ENCODE assay signal across 20 cellular contexts in the genomic region with DNA sequence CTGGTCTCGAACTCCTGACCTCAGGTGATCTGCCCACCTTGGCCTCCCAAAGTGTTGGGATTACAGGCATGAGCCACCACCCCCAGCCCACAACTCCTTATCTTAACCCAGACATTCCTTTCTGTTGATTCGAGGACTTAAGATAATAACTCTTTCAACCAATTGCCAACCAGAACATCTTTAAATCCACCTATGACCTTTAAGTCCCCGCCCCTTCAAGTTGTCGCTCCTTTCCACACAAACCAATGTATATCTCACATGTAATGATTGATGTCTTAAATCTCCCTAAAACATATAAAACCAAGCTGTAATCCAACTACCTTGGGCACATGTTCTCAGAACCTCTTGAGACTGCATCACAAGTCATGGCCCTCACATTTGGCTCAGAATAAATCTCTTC. TPM values are rescaled to one million over a fixed set of nuclear protein-coding genes. Genes with fewer than 3 reads are reported as not detected.
DNase-seq lines count a peak whose midpoint lies in the region; ATAC-seq, FAIRE-seq and TF ChIP-seq lines count a peak whose summit lies in the region.
"Had no signal": no experiment of that assay in that cellular context is flagged by ENCODE, and none has a peak within 500 bp of the region (broad histone marks: within the 10 kb centered on the region; RNA-seq: fewer than 3 reads in every experiment).

No MANE protein-coding gene starts in this region.

- no peak overlapping the region for H3K18ac ChIP-seq in IMR-90 (ENCODE audit: low read depth, low read length)

- BruUV-seq in IMR-90 (replicated peaks; lab: Mats Ljungman, UMichigan), result no TSS peak

- H3K27me3 Mint-ChIP-seq in astrocyte (ENCODE audit: low read depth, unreplicated experiment), result no peaks in the 10 kb centered on the region
- H3K27me3 Mint-ChIP-seq in endothelial cell (ENCODE audit: unreplicated experiment), result peaks cover 8% of the 10 kb centered on the region
- no peaks in the 10 kb centered on the region for H3K27me3 Mint-ChIP-seq in activated T-helper 17 cell treated with anti-CD3 and anti-CD28 coated beads, Interleukin-2, amount 50 U/mL, for 72 hours
- H3K27me3 Mint-ChIP-seq in effector memory CD8-positive, alpha-beta T cell, result no peaks in the 10 kb centered on the region
- H3K27me3 Mint-ChIP-seq: CD4-positive, CD25-positive, alpha-beta regulatory T cell had no signal

- H3K36me3 ChIP-seq in IMR-90 (ENCODE audit: control insufficient read depth, insufficient read depth, low read length), result peaks cover 12% of the 10 kb centered on the region
- H3K36me3 ChIP-seq in astrocyte (ENCODE audit: insufficient read depth, low read length), result peaks cover 6% of the 10 kb centered on the region
- H3K36me3 ChIP-seq: SJCRH30 had no signal

- POLR2A ChIA-PET in IMR-90 (lab: Charles Lee; ENCODE audit: unreplicated experiment), result no interaction called here

- TF ChIP-seq RAD21 in IMR-90 (IDR thresholded peaks at IDR 0.05; ENCODE audit: low read length), result no peak

- H3K9me3 ChIP-seq in IMR-90 (ENCODE audit: control insufficient read depth, insufficient read depth, low read length), result no peaks in the 10 kb centered on the region
- no peaks in the 10 kb centered on the region for H3K9me3 ChIP-seq in astrocyte (ENCODE audit: insufficient read depth, low read depth, low read length)

- WGBS in IMR-90 (ENCODE audit: extremely low coverage in 2 of 2, insufficient read length in 1 of 2), 2 experiments, result 33% methylated on average over 1 of the region's 4 CpGs; no CpG with 5 or more reads in 1 of the 2 experiments

- dilution Hi-C loops in IMR-90 (cut with HindIII; ENCODE audit: low sequenced_read_pairs, unreplicated experiment), result no loop called here

- H2AK5ac ChIP-seq in IMR-90 (ENCODE audit: low read depth, low read length), result no peak overlapping the region

- DNase-seq in IMR-90 (peak; percentile 24), astrocyte (ENCODE audit: low read depth) (peak; percentile 47), endothelial cell (ENCODE audit: low spot score) (no peak), NCI-H2227 treated with DMSO at 0.1 percent for 48 hours (lab: John Stamatoyannopoulos, UW) (no peak), NCI-H2107 treated with DMSO at 0.1 percent for 48 hours (lab: John Stamatoyannopoulos, UW; ENCODE audit: unreplicated experiment) (no peak)
- DNase-seq in effector memory CD8-positive, alpha-beta T cell, result no peak
- DNase-seq: CD4-positive, CD25-positive, alpha-beta regulatory T cell; COR-L47; DND-41; H7; KBM-7; MM.1S; NCI-H1048; NCI-H1417 treated with DMSO at 0.1 percent for 48 hours; NCI-H187; NCI-H510A; SJCRH30 had no signal

- no peak overlapping the region for H3K4me2 ChIP-seq in IMR-90 (ENCODE audit: low read depth, low read length)
- no peak overlapping the region for H3K4me2 ChIP-seq in astrocyte (ENCODE audit: low read length)

- peaks cover 5% of the 10 kb centered on the region for H3K79me2 ChIP-seq in astrocyte (ENCODE audit: insufficient read depth, low read length)

- FAIRE-seq in astrocyte (lab: Jason Lieb, UNC), result no peak
- FAIRE-seq: GM12891 had no signal

- H3K79me1 ChIP-seq in IMR-90 (ENCODE audit: low read depth in 1 of 2, low read length in 2 of 2), result peaks cover 11 to 18% of the 10 kb centered on the region in 2 experiments; a peak in 2 of 4 replicates

- H3K14ac ChIP-seq in IMR-90 (replicated peaks; ENCODE audit: low read depth, low read length), result no peak overlapping the region

- H3K9me3 Mint-ChIP-seq in astrocyte (ENCODE audit: unreplicated experiment), result no peaks in the 10 kb centered on the region
- H3K9me3 Mint-ChIP-seq in endothelial cell (ENCODE audit: unreplicated experiment), result no peaks in the 10 kb centered on the region
- no peaks in the 10 kb centered on the region for H3K9me3 Mint-ChIP-seq in activated T-helper 17 cell treated with anti-CD3 and anti-CD28 coated beads, Interleukin-2, amount 50 U/mL, for 72 hours
- no peaks in the 10 kb centered on the region for H3K9me3 Mint-ChIP-seq in effector memory CD8-positive, alpha-beta T cell

- H3K27me3 ChIP-seq in IMR-90 (ENCODE audit: control insufficient read depth, insufficient read depth, low read length), result no peaks in the 10 kb centered on the region
- H3K27me3 ChIP-seq in astrocyte (ENCODE audit: insufficient read depth, low read length), result no peaks in the 10 kb centered on the region
- H3K27me3 ChIP-seq: SJCRH30 had no signal

- no peak overlapping the region for H3K4ac ChIP-seq in IMR-90 (ENCODE audit: low read depth, low read length)

- H3K4me1 ChIP-seq in IMR-90 (ENCODE audit: control insufficient read depth, insufficient read depth, low read length) (no peaks in the 10 kb centered on the region), astrocyte (ENCODE audit: insufficient read depth, low read length) (no peaks in the 10 kb centered on the region)

- no peak overlapping the region for H2BK5ac ChIP-seq in IMR-90 (ENCODE audit: low read depth, low read length, poor library complexity, severe bottlenecking)

- H3K9ac ChIP-seq in IMR-90 (ENCODE audit: low read depth, low read length) (no peak overlapping the region), astrocyte (ENCODE audit: low read length) (no peak overlapping the region)

- peaks cover 29% of the 10 kb centered on the region for H3K4me1 Mint-ChIP-seq in astrocyte (ENCODE audit: low read depth, unreplicated experiment)
- H3K4me1 Mint-ChIP-seq in endothelial cell (ENCODE audit: unreplicated experiment), result peaks cover 36% of the 10 kb centered on the region
- H3K4me1 Mint-ChIP-seq in activated T-helper 17 cell treated with anti-CD3 and anti-CD28 coated beads, Interleukin-2, amount 50 U/mL, for 72 hours, result no peaks in the 10 kb centered on the region
- no peaks in the 10 kb centered on the region for H3K4me1 Mint-ChIP-seq in effector memory CD8-positive, alpha-beta T cell (ENCODE audit: low read depth in 2 of 2)
- H3K4me1 Mint-ChIP-seq: CD4-positive, CD25-positive, alpha-beta regulatory T cell had no signal

- no peak for TF ChIP-seq POLR2A in IMR-90 (IDR thresholded peaks at IDR 0.05; ENCODE audit: low read depth, low read length)

- in situ Hi-C loops in IMR-90 (cut with MboI; ENCODE audit: low sequenced_read_pairs), result no loop called here

- no peak overlapping the region for H2BK15ac ChIP-seq in IMR-90 (ENCODE audit: low read depth, low read length)

- CTCF ChIA-PET in IMR-90 (lab: Yijun Ruan, JAX), result no interaction called here

- H2BK20ac ChIP-seq in IMR-90 (ENCODE audit: low read depth, low read length), result no peak overlapping the region

- ATAC-seq in IMR-90 (ENCODE audit: low read depth), result no peak
- no peak for ATAC-seq in activated T-helper 17 cell treated with anti-CD3 and anti-CD28 coated beads, Interleukin-2, amount 50 U/mL, for 72 hours (replicated peaks)
- no peak for ATAC-seq in effector memory CD8-positive, alpha-beta T cell (replicated peaks)

- no peaks in the 10 kb centered on the region for H3K9me1 ChIP-seq in IMR-90 (ENCODE audit: insufficient read depth, low read length)

- H2AK9ac ChIP-seq in IMR-90 (replicated peaks; ENCODE audit: low read depth, low read length, poor library complexity), result no peak overlapping the region

- no peak overlapping the region for H2BK120ac ChIP-seq in IMR-90 (ENCODE audit: low read depth, low read length)

- H3K4me3 Mint-ChIP-seq in astrocyte (ENCODE audit: unreplicated experiment) (no peak overlapping the region), endothelial cell (ENCODE audit: unreplicated experiment) (no peak overlapping the region)
- H3K4me3 Mint-ChIP-seq in activated T-helper 17 cell treated with anti-CD3 and anti-CD28 coated beads, Interleukin-2, amount 50 U/mL, for 72 hours, result no peak overlapping the region
- H3K4me3 Mint-ChIP-seq in effector memory CD8-positive, alpha-beta T cell, result no peak overlapping the region
- H3K4me3 Mint-ChIP-seq: CD4-positive, CD25-positive, alpha-beta regulatory T cell had no signal

- no peak overlapping the region for H3K56ac ChIP-seq in IMR-90 (ENCODE audit: extremely low read depth, insufficient read depth, low read length)

- H3K27ac ChIP-seq in IMR-90 (ENCODE audit: insufficient read depth, low read length), result no peak overlapping the region
- H3K27ac ChIP-seq in astrocyte (ENCODE audit: low read depth, low read length), result no peak overlapping the region
- H3K27ac ChIP-seq: SJCRH30 had no signal

- no peak overlapping the region for H4K5ac ChIP-seq in IMR-90 (ENCODE audit: low read depth, low read length)

- H3K23ac ChIP-seq in IMR-90 (ENCODE audit: low read depth, low read length), result no peak overlapping the region

- intact Hi-C loops in IMR-90 (cut with micrococcal nuclease), result no loop called here

- H3K27ac Mint-ChIP-seq in astrocyte (ENCODE audit: unreplicated experiment) (no peak overlapping the region), endothelial cell (ENCODE audit: unreplicated experiment) (peak overlapping the region; percentile 32)
- H3K27ac Mint-ChIP-seq in activated T-helper 17 cell treated with anti-CD3 and anti-CD28 coated beads, Interleukin-2, amount 50 U/mL, for 72 hours, result no peak overlapping the region
- H3K27ac Mint-ChIP-seq in effector memory CD8-positive, alpha-beta T cell, result no peak overlapping the region

- H4K91ac ChIP-seq in IMR-90 (ENCODE audit: insufficient read depth, low read depth, low read length), result no peak overlapping the region

- H4K8ac ChIP-seq in IMR-90 (ENCODE audit: low read depth in 2 of 2, low read length in 2 of 2), result no peak overlapping the region

- no peak for TF ChIP-seq CTCF in IMR-90 (conservative IDR thresholded peaks at IDR 0.05; ENCODE audit: low read depth, low read length)
- TF ChIP-seq CTCF in astrocyte (IDR thresholded peaks at IDR 0.05; ENCODE audit: insufficient read depth, low read depth, low read length), result no peak
- TF ChIP-seq CTCF in endothelial cell (IDR thresholded peaks at IDR 0.05; ENCODE audit: unreplicated experiment), result no peak

- H3K4me3 ChIP-seq in IMR-90 (ENCODE audit: insufficient read depth, low read depth, low read length), result no peak overlapping the region
- no peak overlapping the region for H3K4me3 ChIP-seq in astrocyte (ENCODE audit: insufficient read depth, low read depth, low read length)
- H3K4me3 ChIP-seq: SJCRH30 had no signal

- H2AFZ ChIP-seq in IMR-90 (replicated peaks; ENCODE audit: low read length, poor library complexity) (no peak overlapping the region), astrocyte (ENCODE audit: low read depth, low read length) (no peak overlapping the region)

- H3K36me3 Mint-ChIP-seq in astrocyte (ENCODE audit: low read depth, unreplicated experiment) (peaks cover 3% of the 10 kb centered on the region), endothelial cell (ENCODE audit: low read depth, unreplicated experiment) (peaks cover 8% of the 10 kb centered on the region)
- H3K36me3 Mint-ChIP-seq in activated T-helper 17 cell treated with anti-CD3 and anti-CD28 coated beads, Interleukin-2, amount 50 U/mL, for 72 hours (ENCODE audit: low read depth), result no peaks in the 10 kb centered on the region
- peaks cover 4% of the 10 kb centered on the region for H3K36me3 Mint-ChIP-seq in effector memory CD8-positive, alpha-beta T cell (ENCODE audit: insufficient read depth)

- H4K20me1 ChIP-seq in IMR-90 (ENCODE audit: insufficient read depth, low read length), result no peaks in the 10 kb centered on the region
- peaks cover 20% of the 10 kb centered on the region for H4K20me1 ChIP-seq in astrocyte (ENCODE audit: insufficient read depth, low read length)

RNA-seq across cellular contexts. Expression of a gene that starts 7.8 kb away (rescaled TPM):
- total RNA-seq in IMR-90 (2012; rRNA removed), result 0.28 and 0.36 TPM in 2 replicates
- 0.40 and 0.65 TPM in 2 replicates for polyA plus RNA-seq in IMR-90 (2012; rRNA removed)
- 0.36 and 0.63 TPM in 2 replicates for polyA plus RNA-seq in IMR-90 (2012; cell fraction: cytosol; rRNA removed)
- 0.29 and 0.38 TPM in 2 replicates for polyA plus RNA-seq in IMR-90 (2012; cell fraction: nucleus; rRNA removed; ENCODE audit: low replicate concordance)
- total RNA-seq in astrocyte, result 0.22 and 0.36 TPM in 2 replicates
- 0.33 TPM for total RNA-seq in endothelial cell (ENCODE audit: unreplicated experiment)
- total RNA-seq in activated T-helper 17 cell treated with anti-CD3 and anti-CD28 coated beads, Interleukin-2, amount 50 U/mL, for 72 hours, result not detected
- total RNA-seq: CD4-positive, CD25-positive, alpha-beta regulatory T cell; H7 had no signal
- polyA plus RNA-seq: CD4-positive, CD25-positive, alpha-beta regulatory T cell had no signal

RNA-seq across cellular contexts. Expression of a gene that starts 19.4 kb away (rescaled TPM):
- 0.36 and 0.56 TPM in 2 replicates for total RNA-seq in IMR-90 (2012; rRNA removed)
- 0.41 and 0.42 TPM in 2 replicates for polyA plus RNA-seq in IMR-90 (2012; rRNA removed)
- polyA plus RNA-seq in IMR-90 (2012; cell fraction: cytosol; rRNA removed), result 0.25 and 0.45 TPM in 2 replicates
- polyA plus RNA-seq in IMR-90 (2012; cell fraction: nucleus; rRNA removed; ENCODE audit: low replicate concordance), result 1.2 and 1.4 TPM in 2 replicates
- total RNA-seq in astrocyte, result 0.23 and 0.31 TPM in 2 replicates
- total RNA-seq in endothelial cell (ENCODE audit: unreplicated experiment), result 0.85 TPM
- total RNA-seq in activated T-helper 17 cell treated with anti-CD3 and anti-CD28 coated beads, Interleukin-2, amount 50 U/mL, for 72 hours, result not detected
- total RNA-seq: CD4-positive, CD25-positive, alpha-beta regulatory T cell; H7 had no signal
- polyA plus RNA-seq: CD4-positive, CD25-positive, alpha-beta regulatory T cell had no signal

RNA-seq across cellular contexts. Expression of a gene that starts 24.7 kb away (rescaled TPM):
- total RNA-seq in IMR-90 (2012; rRNA removed) (not detected in 2 replicates), astrocyte (not detected in 2 replicates), endothelial cell (ENCODE audit: unreplicated experiment) (not detected)
- polyA plus RNA-seq in IMR-90 (2012; rRNA removed), result not detected in 2 replicates
- polyA plus RNA-seq in IMR-90 (2012; cell fraction: cytosol; rRNA removed), result not detected in 2 replicates
- polyA plus RNA-seq in IMR-90 (2012; cell fraction: nucleus; rRNA removed; ENCODE audit: low replicate concordance), result 0.13 and 0.14 TPM in 2 replicates
- not detected for total RNA-seq in activated T-helper 17 cell treated with anti-CD3 and anti-CD28 coated beads, Interleukin-2, amount 50 U/mL, for 72 hours
- total RNA-seq: CD4-positive, CD25-positive, alpha-beta regulatory T cell; H7 had no signal
- polyA plus RNA-seq: BJ; CD4-positive, CD25-positive, alpha-beta regulatory T cell had no signal

Comparison
In these comparisons a context has a peak if more than half of its experiments do, and no peak if none do; other contexts are left out.
1. DNase-seq: peak in IMR-90 (single experiment) and astrocyte (single experiment); none in endothelial cell (single experiment), NCI-H2227 treated with DMSO at 0.1 percent for 48 hours (single experiment), NCI-H2107 treated with DMSO at 0.1 percent for 48 hours (single experiment) and effector memory CD8-positive, alpha-beta T cell (0 of 3).